Comparison of ENCODE assay signal across 19 cellular contexts in the genomic region with DNA sequence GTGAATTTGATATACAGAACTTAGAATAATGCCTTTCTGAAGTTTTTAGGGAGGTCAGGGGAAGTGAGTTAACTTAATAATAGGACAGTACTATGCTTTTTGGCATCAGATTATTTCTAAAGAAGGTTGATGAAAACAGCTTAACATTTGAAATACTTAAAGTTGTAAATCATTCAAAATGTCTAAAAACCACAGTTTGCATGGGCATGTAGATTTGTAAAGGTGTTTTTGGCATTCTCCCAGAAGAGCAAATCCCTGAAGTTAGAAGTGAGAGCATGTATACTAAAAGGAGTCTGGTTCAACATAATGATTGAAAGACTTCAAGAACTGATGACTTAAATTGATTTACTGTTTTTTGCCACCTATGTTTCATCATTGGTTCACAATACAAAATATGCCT. TPM values are rescaled to one million over a fixed set of nuclear protein-coding genes. Genes with fewer than 3 reads are reported as not detected.
DNase-seq lines count a peak whose midpoint lies in the region; ATAC-seq and TF ChIP-seq lines count a peak whose summit lies in the region.
"Had no signal": no experiment of that assay in that cellular context is flagged by ENCODE, and none has a peak within 500 bp of the region (broad histone marks: within the 10 kb centered on the region; RNA-seq: fewer than 3 reads in every experiment).

No MANE protein-coding gene starts in this region.

- H3K27ac ChIP-seq in CD8-positive, alpha-beta T cell (ENCODE audit: low read depth, low read length), result no peak overlapping the region
- H3K27ac ChIP-seq: brain microvascular endothelial cell, hepatocyte, transverse colon had no signal

- no peaks in the 10 kb centered on the region for H3K27me3 ChIP-seq in CD8-positive, alpha-beta T cell (ENCODE audit: insufficient read depth, low read length)
- H3K27me3 ChIP-seq: brain microvascular endothelial cell, hepatocyte, transverse colon had no signal

- H3K27ac Mint-ChIP-seq in T-helper 1 cell treated with Interleukin-12 subunit alpha and Interleukin-12 subunit beta and Interleukin-4 antibody, amounts not matched to agents 30 μg/mL and 1 μg/mL, for 36 hours, result peak overlapping the region; percentile 55
- H3K27ac Mint-ChIP-seq in CD8-positive, alpha-beta T cell, result no peak overlapping the region
- peak overlapping the region; percentile 18 for H3K27ac Mint-ChIP-seq in activated T-helper 2 cell treated with anti-CD3 and anti-CD28 coated beads, Interferon-gamma antibody, Interleukin-2, Interleukin-4, amounts not matched to agents 10 μg/mL and 5 μg/mL and 100 μg/mL, durations not matched to agents 14 hours and 24 hours and 36 hours
- peak overlapping the region; percentile 67 for H3K27ac Mint-ChIP-seq in mesothelial cell of epicardium

- H3K4me3 Mint-ChIP-seq in T-helper 1 cell treated with Interleukin-12 subunit alpha and Interleukin-12 subunit beta and Interleukin-4 antibody, amounts not matched to agents 30 μg/mL and 1 μg/mL, for 36 hours, result peak overlapping the region; percentile 19
- H3K4me3 Mint-ChIP-seq in CD8-positive, alpha-beta T cell, result peak overlapping the region; percentile 49
- H3K4me3 Mint-ChIP-seq in activated T-helper 2 cell treated with anti-CD3 and anti-CD28 coated beads, Interferon-gamma antibody, Interleukin-2, Interleukin-4, amounts not matched to agents 10 μg/mL and 5 μg/mL and 100 μg/mL, durations not matched to agents 14 hours and 24 hours and 36 hours (ENCODE audit: low read depth), result peak overlapping the region; percentile 30
- no peak overlapping the region for H3K4me3 Mint-ChIP-seq in mesothelial cell of epicardium

- H3K27me3 Mint-ChIP-seq in T-helper 1 cell treated with Interleukin-12 subunit alpha and Interleukin-12 subunit beta and Interleukin-4 antibody, amounts not matched to agents 30 μg/mL and 1 μg/mL, for 36 hours (ENCODE audit: low read depth), result no peaks in the 10 kb centered on the region
- H3K27me3 Mint-ChIP-seq in CD8-positive, alpha-beta T cell (ENCODE audit: low read depth), result no peaks in the 10 kb centered on the region
- H3K27me3 Mint-ChIP-seq in activated T-helper 2 cell treated with anti-CD3 and anti-CD28 coated beads, Interferon-gamma antibody, Interleukin-2, Interleukin-4, amounts not matched to agents 10 μg/mL and 5 μg/mL and 100 μg/mL, durations not matched to agents 14 hours and 24 hours and 36 hours (ENCODE audit: low read depth), result no peaks in the 10 kb centered on the region
- no peaks in the 10 kb centered on the region for H3K27me3 Mint-ChIP-seq in mesothelial cell of epicardium (ENCODE audit: low read depth)

- intact Hi-C loops in CD8-positive, alpha-beta T cell (cut with DNase I, micrococcal nuclease), result no loop called here
- intact Hi-C loops in activated T-helper 2 cell treated with anti-CD3 and anti-CD28 coated beads, Interferon-gamma antibody, Interleukin-2, Interleukin-4, amounts not matched to agents 10 μg/mL and 5 μg/mL and 100 μg/mL, durations not matched to agents 14 hours and 24 hours and 36 hours (cut with micrococcal nuclease), result no loop called here
- intact Hi-C loops in left colon (cut with DNase I, micrococcal nuclease), result no loop called here

- no peaks in the 10 kb centered on the region for H3K9me3 ChIP-seq in CD8-positive, alpha-beta T cell (ENCODE audit: low read length)
- H3K9me3 ChIP-seq: transverse colon had no signal

- H3K36me3 Mint-ChIP-seq in T-helper 1 cell treated with Interleukin-12 subunit alpha and Interleukin-12 subunit beta and Interleukin-4 antibody, amounts not matched to agents 30 μg/mL and 1 μg/mL, for 36 hours (ENCODE audit: low read depth), result peaks cover 34% of the 10 kb centered on the region
- peaks cover 49% of the 10 kb centered on the region for H3K36me3 Mint-ChIP-seq in CD8-positive, alpha-beta T cell
- H3K36me3 Mint-ChIP-seq in activated T-helper 2 cell treated with anti-CD3 and anti-CD28 coated beads, Interferon-gamma antibody, Interleukin-2, Interleukin-4, amounts not matched to agents 10 μg/mL and 5 μg/mL and 100 μg/mL, durations not matched to agents 14 hours and 24 hours and 36 hours (ENCODE audit: low read depth), result peaks cover 67% of the 10 kb centered on the region
- H3K36me3 Mint-ChIP-seq in mesothelial cell of epicardium, result peaks cover 8% of the 10 kb centered on the region

- no peak for ATAC-seq in CD8-positive, alpha-beta T cell
- ATAC-seq in left colon, result no peak
- ATAC-seq in activated CD4-positive, CD25-positive, alpha-beta regulatory T cell treated with anti-CD3 and anti-CD28 coated beads, Interleukin-2, amount 50 U/mL, for 24 hours, result no peak

- no peak for TF ChIP-seq CTCF in CD8-positive, alpha-beta T cell (IDR thresholded peaks at IDR 0.05)
- no peak for TF ChIP-seq CTCF in mesothelial cell of epicardium (IDR thresholded peaks at IDR 0.05; ENCODE audit: unreplicated experiment)

- peaks cover 16% of the 10 kb centered on the region for H3K36me3 ChIP-seq in CD8-positive, alpha-beta T cell (ENCODE audit: insufficient read depth, low read length)

- POLR2A ChIA-PET in CD8-positive, alpha-beta T cell (lab: Charles Lee), result interaction anchor here (0.6 kb wide), 1 partner anchor 369 kb away, joined by 3 read pairs; no protein-coding TSS in a partner anchor

- no peak overlapping the region for H3K4me3 ChIP-seq in CD8-positive, alpha-beta T cell (ENCODE audit: low read depth, low read length)
- H3K4me3 ChIP-seq: hepatocyte, transverse colon had no signal

- H3K4me1 Mint-ChIP-seq in T-helper 1 cell treated with Interleukin-12 subunit alpha and Interleukin-12 subunit beta and Interleukin-4 antibody, amounts not matched to agents 30 μg/mL and 1 μg/mL, for 36 hours (ENCODE audit: low read depth), result peaks cover 47% of the 10 kb centered on the region
- H3K4me1 Mint-ChIP-seq in CD8-positive, alpha-beta T cell (ENCODE audit: low read depth), result peaks cover 69% of the 10 kb centered on the region
- peaks cover 41% of the 10 kb centered on the region for H3K4me1 Mint-ChIP-seq in activated T-helper 2 cell treated with anti-CD3 and anti-CD28 coated beads, Interferon-gamma antibody, Interleukin-2, Interleukin-4, amounts not matched to agents 10 μg/mL and 5 μg/mL and 100 μg/mL, durations not matched to agents 14 hours and 24 hours and 36 hours (ENCODE audit: low read depth)
- peaks cover 41% of the 10 kb centered on the region for H3K4me1 Mint-ChIP-seq in mesothelial cell of epicardium

- H3K9me3 Mint-ChIP-seq in T-helper 1 cell treated with Interleukin-12 subunit alpha and Interleukin-12 subunit beta and Interleukin-4 antibody, amounts not matched to agents 30 μg/mL and 1 μg/mL, for 36 hours, result no peaks in the 10 kb centered on the region
- no peaks in the 10 kb centered on the region for H3K9me3 Mint-ChIP-seq in CD8-positive, alpha-beta T cell
- H3K9me3 Mint-ChIP-seq in activated T-helper 2 cell treated with anti-CD3 and anti-CD28 coated beads, Interferon-gamma antibody, Interleukin-2, Interleukin-4, amounts not matched to agents 10 μg/mL and 5 μg/mL and 100 μg/mL, durations not matched to agents 14 hours and 24 hours and 36 hours, result no peaks in the 10 kb centered on the region
- no peaks in the 10 kb centered on the region for H3K9me3 Mint-ChIP-seq in mesothelial cell of epicardium

- CTCF ChIA-PET in CD8-positive, alpha-beta T cell (lab: Charles Lee), result no interaction called here

- H3K4me1 ChIP-seq in CD8-positive, alpha-beta T cell (ENCODE audit: insufficient read depth, low read length), result peaks cover 25% of the 10 kb centered on the region

- DNase-seq in T-helper 1 cell (no peak), mesothelial cell of epicardium (ENCODE audit: low spot score in 2 of 2, unreplicated experiment in 2 of 2) (no peak), left colon (no peak)
- no peak for DNase-seq in CD8-positive, alpha-beta T cell
- no peak for DNase-seq in activated T-helper 2 cell treated with anti-CD3 and anti-CD28 coated beads, Interferon-gamma antibody, Interleukin-2, Interleukin-4, amounts not matched to agents 10 μg/mL and 5 μg/mL and 100 μg/mL, durations not matched to agents 14 hours and 24 hours and 36 hours (ENCODE audit: low spot score)
- DNase-seq in stimulated activated CD4-positive, alpha-beta T cell treated with anti-CD3 and anti-CD28 coated beads, Interleukin-4, amount 100 ng/mL, for 4 hours, result no peak
- DNase-seq: activated effector memory CD4-positive, alpha-beta T cell treated with Interleukin-2 at 50 U/mL for 16 hours; brain microvascular endothelial cell; kidney glomerular epithelial cell; midbrain; NCI-H1092; NCI-H2107; NCI-H748 treated with DMSO at 0.1 percent for 48 hours; nucleus accumbens; stimulated activated CD4-positive, alpha-beta T cell treated with anti-CD3 and anti-CD28 coated beads, Interleukin-4, amount 100 ng/mL, for 24 hours; transverse colon had no signal

RNA-seq across cellular contexts. Expression of a gene that starts 6.7 kb away (rescaled TPM):
- total RNA-seq in CD8-positive, alpha-beta T cell, result 10 to 100 TPM; 49.1 to 49.9 TPM
- 103 and 104 TPM in 2 replicates for total RNA-seq in activated T-helper 2 cell treated with anti-CD3 and anti-CD28 coated beads, Interferon-gamma antibody, Interleukin-2, Interleukin-4, amounts not matched to agents 10 μg/mL and 5 μg/mL and 100 μg/mL, durations not matched to agents 14 hours and 24 hours and 36 hours
- total RNA-seq in mesothelial cell of epicardium, result 36.8 to 38.7 TPM (median 37.7 TPM) in 3 replicates
- 10 to 100 TPM; 45.1 to 53.0 TPM for total RNA-seq in left colon
